2 cellular contexts compared by ENCODE assay signal in genomic region chr6:32664354-32664753, GRCh38.
TF ChIP-seq lines count a peak whose summit lies in the region.

No MANE protein-coding gene starts in this region.

TF ChIP-seq in GM23338, 12 proteins besides CTCF, POLR2A, EP300 and RAD21:
- TF ChIP-seq STAT1 (IDR thresholded peaks at IDR 0.05; ENCODE audit: unreplicated experiment) (no peak), JUNB (IDR thresholded peaks at IDR 0.05; ENCODE audit: unreplicated experiment) (no peak), ZNF331 (CRISPR knock-in tag; IDR thresholded peaks at IDR 0.05; ENCODE audit: low read depth) (no peak), CREB1 (CRISPR knock-in tag; IDR thresholded peaks at IDR 0.05; ENCODE audit: low read depth) (no peak)

TF ChIP-seq in GM12878, 131 proteins besides CTCF, POLR2A, EP300 and RAD21:
- no peak for TF ChIP-seq BRCA1 (IDR thresholded peaks at IDR 0.05; ENCODE audit: low read depth, low read length)
- TF ChIP-seq FOXM1 (IDR thresholded peaks at IDR 0.05; ENCODE audit: low read depth, low read length), result no peak
- TF ChIP-seq CHD4 (IDR thresholded peaks at IDR 0.05), result no peak
- TF ChIP-seq PML (IDR thresholded peaks at IDR 0.05; ENCODE audit: low read length), result no peak
- TF ChIP-seq TCF12 (IDR thresholded peaks at IDR 0.05; ENCODE audit: low read depth, low read length), result no peak
- TF ChIP-seq ZBTB4 (CRISPR knock-in tag; IDR thresholded peaks at IDR 0.05), result no peak
- peak; percentile 46; the same call in 1 of the 2 replicates for TF ChIP-seq POLR2AphosphoS5 (IDR thresholded peaks at IDR 0.05; ENCODE audit: low read length)
TF ChIP-seq in GM12878: peak in this region for 1.
